In the genomic region with DNA sequence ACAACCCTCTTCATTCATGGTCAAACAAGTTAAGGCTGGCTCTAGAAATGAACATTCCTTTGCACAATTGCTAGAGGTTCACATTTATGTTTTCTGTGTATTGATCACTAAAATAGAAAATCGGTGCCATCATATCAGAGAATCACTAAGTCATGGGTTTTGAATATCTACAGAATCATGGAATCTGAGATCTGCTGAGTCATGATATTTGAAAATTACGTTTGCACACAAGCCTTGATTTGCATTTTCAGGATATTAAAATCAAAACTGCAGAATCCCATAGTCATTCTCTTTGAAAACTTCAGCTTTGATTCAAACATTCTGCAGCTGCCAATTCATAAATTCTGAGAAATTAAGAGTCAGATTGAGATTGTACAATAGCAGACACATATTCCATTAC, we compare ENCODE assay signal across 25 cellular contexts. TPM values are rescaled to one million over a fixed set of nuclear protein-coding genes. Genes with fewer than 3 reads are reported as not detected.
"Had no signal": no experiment of that assay in that cellular context is flagged by ENCODE, and none has a peak within 500 bp of the region (broad histone marks: within the 10 kb centered on the region; RNA-seq: fewer than 3 reads in every experiment).

No MANE protein-coding gene starts in this region.

- H3K9me3 ChIP-seq: esophagus muscularis mucosa, gastroesophageal sphincter, heart left ventricle, left lung, lower lobe of right lung, mucosa of descending colon had no signal

- H3K27ac ChIP-seq: coronary artery, dorsolateral prefrontal cortex, esophagus muscularis mucosa, foreskin keratinocyte, gastroesophageal sphincter, heart left ventricle, left lung, lower lobe of right lung had no signal

- H3K4me1 ChIP-seq: esophagus muscularis mucosa, foreskin keratinocyte, gastroesophageal sphincter, heart left ventricle, left lung, lower lobe of right lung had no signal

- H3K4me1 Mint-ChIP-seq: mesothelial cell of epicardium, naive B cell had no signal

- ATAC-seq: foreskin keratinocyte, gastroesophageal sphincter, heart left ventricle, left cardiac atrium, left lung, left ventricle myocardium superior, lower lobe of right lung, mucosa of descending colon had no signal

- H3K27ac Mint-ChIP-seq: mesothelial cell of epicardium, naive B cell had no signal

- H3K36me3 ChIP-seq: esophagus muscularis mucosa, gastroesophageal sphincter, heart left ventricle, left lung, lower lobe of right lung had no signal

- FAIRE-seq: colon, endothelial cell of umbilical vein, frontal cortex, islet of Langerhans, keratinocyte had no signal

- H3K27me3 ChIP-seq: esophagus muscularis mucosa, foreskin keratinocyte, left lung had no signal

- DNase-seq: dermis blood vessel endothelial cell; dorsolateral prefrontal cortex; effector CD4-positive, alpha-beta T cell; effector memory CD4-positive, alpha-beta T cell; foreskin keratinocyte; heart left ventricle; hippocampal formation; left cardiac atrium; left lung; left ventricle myocardium superior; lower lobe of right lung; mesenchymal stem cell; mucosa of descending colon; naive B cell had no signal

- H3K36me3 Mint-ChIP-seq: mesothelial cell of epicardium, naive B cell had no signal

- H3K4me3 Mint-ChIP-seq: mesothelial cell of epicardium, naive B cell had no signal

- H3K4me3 ChIP-seq: coronary artery, dorsolateral prefrontal cortex, esophagus muscularis mucosa, gastroesophageal sphincter, heart left ventricle, left lung, lower lobe of right lung, mucosa of descending colon had no signal

- H3K9me3 Mint-ChIP-seq: mesothelial cell of epicardium had no signal

RNA-seq across cellular contexts. Expression of a gene that starts 26.1 kb away (rescaled TPM):
- total RNA-seq: fibroblast of villous mesenchyme, lung microvascular endothelial cell had no signal
